Comparison of ENCODE assay signal across 34 cellular contexts in the genomic region with DNA sequence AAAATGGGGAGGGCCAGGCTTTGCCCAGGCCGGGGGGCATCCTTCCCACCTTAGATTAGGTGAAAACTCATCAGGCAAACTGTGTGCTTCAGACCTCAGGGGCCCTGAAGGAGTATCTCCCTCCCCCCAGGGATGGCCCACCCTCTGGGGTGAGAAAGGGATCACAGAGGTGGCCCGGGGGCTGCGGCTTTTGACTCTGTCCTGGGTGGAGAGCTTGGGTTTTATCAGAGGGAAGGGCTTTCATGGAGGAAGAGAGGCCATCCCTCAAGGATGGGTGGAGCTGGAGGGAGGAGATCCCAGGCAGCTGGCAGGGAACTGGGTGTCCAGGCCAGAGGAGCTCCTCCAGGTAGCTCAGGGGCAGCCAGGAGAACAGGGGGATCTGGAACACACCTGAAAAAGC. TPM values are rescaled to one million over a fixed set of nuclear protein-coding genes. Genes with fewer than 3 reads are reported as not detected.
"Had no signal": no experiment of that assay in that cellular context is flagged by ENCODE, and none has a peak within 500 bp of the region (broad histone marks: within the 10 kb centered on the region; RNA-seq: fewer than 3 reads in every experiment).

No MANE protein-coding gene starts in this region.

- H3K27ac ChIP-seq: SJSA1, VCaP had no signal

- H3K27ac Mint-ChIP-seq: activated B cell treated with CpG ODN at 0.5 μM for 24 hours; activated CD4-positive, alpha-beta memory T cell treated with anti-CD3 and anti-CD28 coated beads for 36 hours; activated naive CD4-positive, alpha-beta T cell treated with anti-CD3 and anti-CD28 coated beads, Interleukin-2, amount 10 ng/mL, durations not matched to agents 7 days and 5 days; activated naive CD8-positive, alpha-beta T cell; activated naive CD8-positive, alpha-beta T cell treated with anti-CD3 and anti-CD28 coated beads, Interleukin-2, amount 50 U/mL, for 24 hours; activated T-helper 1 cell treated with anti-CD3 and anti-CD28 coated beads, Interleukin-12 subunit alpha, Interleukin-12 subunit beta, Interleukin-2, Interleukin-4 antibody, amounts not matched to agents 30 ng/mL and 10 ng/mL and 1 ng/mL, durations not matched to agents 14 hours and 24 hours and 36 hours; T-helper 1 cell treated with Interleukin-12 subunit alpha and Interleukin-12 subunit beta and Interleukin-4 antibody, amounts not matched to agents 30 μg/mL and 1 μg/mL, for 36 hours had no signal

- H3K9ac ChIP-seq: SK-N-SH had no signal

- H3K27me3 ChIP-seq: SJSA1 had no signal

- H3K36me3 Mint-ChIP-seq: activated CD4-positive, alpha-beta memory T cell treated with anti-CD3 and anti-CD28 coated beads for 36 hours; activated naive CD8-positive, alpha-beta T cell; brain had no signal

- H3K4me3 ChIP-seq: K562, SJSA1 had no signal

- ATAC-seq: activated naive CD8-positive, alpha-beta T cell treated with anti-CD3 and anti-CD28 coated beads, Interleukin-2, amount 50 U/mL, for 24 hours; activated T-cell treated with anti-CD3 and anti-CD28 coated beads, Interleukin-2, amount 50 U/mL, for 4 hours; K562; Panc1 had no signal

- H3K4me3 Mint-ChIP-seq: activated B cell treated with CpG ODN at 0.5 μM for 24 hours; activated CD4-positive, alpha-beta memory T cell treated with anti-CD3 and anti-CD28 coated beads for 36 hours; activated naive CD4-positive, alpha-beta T cell treated with anti-CD3 and anti-CD28 coated beads, Interleukin-2, amount 10 ng/mL, durations not matched to agents 7 days and 5 days; activated naive CD8-positive, alpha-beta T cell; activated naive CD8-positive, alpha-beta T cell treated with anti-CD3 and anti-CD28 coated beads, Interleukin-2, amount 50 U/mL, for 24 hours; activated T-cell treated with anti-CD3 and anti-CD28 coated beads, Interleukin-2, amount 50 U/mL, for 4 hours; activated T-helper 1 cell treated with anti-CD3 and anti-CD28 coated beads, Interleukin-12 subunit alpha, Interleukin-12 subunit beta, Interleukin-2, Interleukin-4 antibody, amounts not matched to agents 30 ng/mL and 10 ng/mL and 1 ng/mL, durations not matched to agents 14 hours and 24 hours and 36 hours; T-helper 1 cell treated with Interleukin-12 subunit alpha and Interleukin-12 subunit beta and Interleukin-4 antibody, amounts not matched to agents 30 μg/mL and 1 μg/mL, for 36 hours had no signal

- DNase-seq: activated B cell treated with CpG ODN at 0.5 μM for 24 hours; activated CD4-positive, alpha-beta memory T cell treated with anti-CD3 and anti-CD28 coated beads for 36 hours; activated CD4-positive, alpha-beta T cell treated with anti-CD3 and anti-CD28 coated beads for 4 hours; activated CD4-positive, alpha-beta T cell treated with anti-CD3 and anti-CD28 coated beads, Interleukin-2, amount 50 U/mL, for 1 hour; activated CD4-positive, CD25-positive, alpha-beta regulatory T cell treated with anti-CD3 and anti-CD28 coated beads, Interleukin-2, amount 50 U/mL, for 72 hours; activated CD8-positive, alpha-beta memory T cell treated with anti-CD3 and anti-CD28 coated beads, Interleukin-2, amount 50 U/mL, for 4 hours; activated effector memory CD4-positive, alpha-beta T cell treated with Interleukin-2 at 50 U/mL for 16 hours; activated naive CD4-positive, alpha-beta T cell treated with anti-CD3 and anti-CD28 coated beads, Interleukin-2, amount 10 ng/mL, durations not matched to agents 7 days and 5 days; activated naive CD8-positive, alpha-beta T cell treated with anti-CD3 and anti-CD28 coated beads, Interleukin-2, amount 50 U/mL, for 24 hours; activated T-cell treated with anti-CD3 and anti-CD28 coated beads for 4 hours; activated T-cell treated with anti-CD3 and anti-CD28 coated beads, Interleukin-2, amount 50 U/mL, for 4 hours; anterior cingulate cortex; central memory CD4-positive, alpha-beta T cell; MM.1S; MV-4-11; NCI-H1092; NCI-H1436 treated with DMSO at 0.1 percent for 48 hours; NCI-H1694 treated with DMSO at 0.1 percent for 48 hours; NCI-H2029; NCI-H345; NCI-H524 treated with DMSO at 0.1 percent for 48 hours; SHP77 treated with DMSO at 0.1 percent for 48 hours; SK-N-SH; T-helper 9 cell had no signal

- H3K27me3 Mint-ChIP-seq: activated B cell treated with CpG ODN at 0.5 μM for 24 hours; activated CD4-positive, alpha-beta memory T cell treated with anti-CD3 and anti-CD28 coated beads for 36 hours; activated naive CD8-positive, alpha-beta T cell; activated naive CD8-positive, alpha-beta T cell treated with anti-CD3 and anti-CD28 coated beads, Interleukin-2, amount 50 U/mL, for 24 hours had no signal

- H3K9me3 Mint-ChIP-seq: activated B cell treated with CpG ODN at 0.5 μM for 24 hours; activated CD4-positive, alpha-beta memory T cell treated with anti-CD3 and anti-CD28 coated beads for 36 hours; activated naive CD4-positive, alpha-beta T cell treated with anti-CD3 and anti-CD28 coated beads, Interleukin-2, amount 10 ng/mL, durations not matched to agents 7 days and 5 days; activated naive CD8-positive, alpha-beta T cell treated with anti-CD3 and anti-CD28 coated beads, Interleukin-2, amount 50 U/mL, for 24 hours; activated T-cell treated with anti-CD3 and anti-CD28 coated beads, Interleukin-2, amount 50 U/mL, for 4 hours; activated T-helper 1 cell treated with anti-CD3 and anti-CD28 coated beads, Interleukin-12 subunit alpha, Interleukin-12 subunit beta, Interleukin-2, Interleukin-4 antibody, amounts not matched to agents 30 ng/mL and 10 ng/mL and 1 ng/mL, durations not matched to agents 14 hours and 24 hours and 36 hours; T-helper 1 cell treated with Interleukin-12 subunit alpha and Interleukin-12 subunit beta and Interleukin-4 antibody, amounts not matched to agents 30 μg/mL and 1 μg/mL, for 36 hours had no signal

- H3K4me2 ChIP-seq: SK-N-SH had no signal

- H3K9me3 ChIP-seq: SJSA1, SK-N-SH had no signal

- FAIRE-seq: K562 had no signal

RNA-seq across cellular contexts. Expression of a gene that starts 14.3 kb away (rescaled TPM):
- total RNA-seq: activated T-cell treated with anti-CD3 and anti-CD28 coated beads, Interleukin-2, amount 50 U/mL, for 4 hours; activated T-helper 1 cell treated with anti-CD3 and anti-CD28 coated beads, Interleukin-12 subunit alpha, Interleukin-12 subunit beta, Interleukin-2, Interleukin-4 antibody, amounts not matched to agents 30 ng/mL and 10 ng/mL and 1 ng/mL, durations not matched to agents 14 hours and 24 hours and 36 hours; NCI-H460; RPMI7951; SJSA1 had no signal
- polyA plus RNA-seq: SK-N-SH had no signal

RNA-seq across cellular contexts. Expression of a gene that starts 50.5 kb away (rescaled TPM):
- total RNA-seq: activated T-cell treated with anti-CD3 and anti-CD28 coated beads, Interleukin-2, amount 50 U/mL, for 4 hours; activated T-helper 1 cell treated with anti-CD3 and anti-CD28 coated beads, Interleukin-12 subunit alpha, Interleukin-12 subunit beta, Interleukin-2, Interleukin-4 antibody, amounts not matched to agents 30 ng/mL and 10 ng/mL and 1 ng/mL, durations not matched to agents 14 hours and 24 hours and 36 hours; NCI-H460; RPMI7951; SJSA1 had no signal
- polyA plus RNA-seq: SK-N-SH had no signal
